In genomic region chr15:34364041-34364440, GRCh38 we compare ENCODE assay signal across 21 cellular contexts. TPM values are rescaled to one million over a fixed set of nuclear protein-coding genes. Genes with fewer than 3 reads are reported as not detected.
"Had no signal": no experiment of that assay in that cellular context is flagged by ENCODE, and none has a peak within 500 bp of the region (broad histone marks: within the 10 kb centered on the region; RNA-seq: fewer than 3 reads in every experiment).

No MANE protein-coding gene starts in this region.

- H3K4me3 ChIP-seq: cardiac muscle cell, PC-9 had no signal

- H2AFZ ChIP-seq: PC-9 had no signal

- H3K4me3 Mint-ChIP-seq: activated naive CD8-positive, alpha-beta T cell treated with anti-CD3 and anti-CD28 coated beads for 36 hours; activated T-helper 1 cell treated with anti-CD3 and anti-CD28 coated beads, Interleukin-12 subunit alpha, Interleukin-12 subunit beta, Interleukin-2, Interleukin-4 antibody, amounts not matched to agents 30 ng/mL and 10 ng/mL and 1 ng/mL, durations not matched to agents 14 hours and 24 hours and 36 hours had no signal

- H3K4me2 ChIP-seq: PC-9 had no signal

- H3K27ac Mint-ChIP-seq: activated CD4-positive, alpha-beta T cell treated with anti-CD3 and anti-CD28 coated beads for 36 hours; activated T-helper 1 cell treated with anti-CD3 and anti-CD28 coated beads, Interleukin-12 subunit alpha, Interleukin-12 subunit beta, Interleukin-2, Interleukin-4 antibody, amounts not matched to agents 30 ng/mL and 10 ng/mL and 1 ng/mL, durations not matched to agents 14 hours and 24 hours and 36 hours had no signal

- H3K36me3 ChIP-seq: WERI-Rb-1 had no signal

- H3K9me3 Mint-ChIP-seq: activated CD4-positive, alpha-beta memory T cell treated with anti-CD3 and anti-CD28 coated beads, Interleukin-2, amount 10 ng/mL, durations not matched to agents 7 days and 5 days; activated naive CD8-positive, alpha-beta T cell treated with anti-CD3 and anti-CD28 coated beads for 36 hours; activated T-helper 1 cell treated with anti-CD3 and anti-CD28 coated beads, Interleukin-12 subunit alpha, Interleukin-12 subunit beta, Interleukin-2, Interleukin-4 antibody, amounts not matched to agents 30 ng/mL and 10 ng/mL and 1 ng/mL, durations not matched to agents 14 hours and 24 hours and 36 hours had no signal

- H3K27me3 Mint-ChIP-seq: activated CD4-positive, alpha-beta memory T cell treated with anti-CD3 and anti-CD28 coated beads, Interleukin-2, amount 10 ng/mL, durations not matched to agents 7 days and 5 days; activated CD4-positive, alpha-beta T cell treated with anti-CD3 and anti-CD28 coated beads for 36 hours; activated naive CD8-positive, alpha-beta T cell treated with anti-CD3 and anti-CD28 coated beads for 36 hours had no signal

- DNase-seq: activated CD4-positive, alpha-beta memory T cell treated with anti-CD3 and anti-CD28 coated beads, Interleukin-2, amount 10 ng/mL, durations not matched to agents 7 days and 5 days; activated CD4-positive, alpha-beta T cell treated with anti-CD3 and anti-CD28 coated beads for 36 hours; activated CD4-positive, alpha-beta T cell treated with anti-CD3 and anti-CD28 coated beads, Interleukin-2, amount 50 U/mL, for 1 hour; activated effector memory CD4-positive, alpha-beta T cell treated with Interleukin-2 at 50 U/mL for 16 hours; activated naive CD4-positive, alpha-beta T cell treated with Interleukin-2 at 50 U/mL for 16 hours; activated naive CD8-positive, alpha-beta T cell treated with anti-CD3 and anti-CD28 coated beads for 36 hours; brain microvascular endothelial cell; NCI-H1048; NCI-H146; NCI-H187 treated with DMSO at 0.1 percent for 48 hours; NCI-H2081 treated with DMSO at 0.1 percent for 48 hours; NCI-H446; NCI-H524; PC-9; SIG-M5; T-helper 2 cell; T1000; WERI-Rb-1 had no signal

- H3K27me3 ChIP-seq: brain microvascular endothelial cell, cardiac muscle cell had no signal

- ATAC-seq: activated CD4-positive, alpha-beta T cell treated with anti-CD3 and anti-CD28 coated beads for 36 hours had no signal

- H3K27ac ChIP-seq: brain microvascular endothelial cell, WERI-Rb-1 had no signal

RNA-seq across cellular contexts. Expression of gene NUTM1, which starts 20.9 kb away (rescaled TPM):
- total RNA-seq: activated CD4-positive, alpha-beta memory T cell treated with anti-CD3 and anti-CD28 coated beads, Interleukin-2, amount 10 ng/mL, durations not matched to agents 7 days and 5 days; activated CD4-positive, alpha-beta T cell treated with anti-CD3 and anti-CD28 coated beads for 36 hours; activated CD8-positive, alpha-beta memory T cell treated with anti-CD3 and anti-CD28 coated beads for 36 hours; activated naive CD8-positive, alpha-beta T cell treated with anti-CD3 and anti-CD28 coated beads for 36 hours; activated T-helper 1 cell treated with anti-CD3 and anti-CD28 coated beads, Interleukin-12 subunit alpha, Interleukin-12 subunit beta, Interleukin-2, Interleukin-4 antibody, amounts not matched to agents 30 ng/mL and 10 ng/mL and 1 ng/mL, durations not matched to agents 14 hours and 24 hours and 36 hours; PC-9 had no signal
